Comparison of ENCODE assay signal across 8 cellular contexts in genomic region chr1:234608720-234609527, GRCh38. TPM values are rescaled to one million over a fixed set of nuclear protein-coding genes. Genes with fewer than 3 reads are reported as not detected.
DNase-seq lines count a peak whose midpoint lies in the region; ATAC-seq and TF ChIP-seq lines count a peak whose summit lies in the region.

No MANE protein-coding gene starts in this region.

- H3K79me2 ChIP-seq in fibroblast of lung (ENCODE audit: control insufficient read depth, insufficient read depth, low read length): peaks cover 54% of the 10 kb centered on the region

- H3K27me3 ChIP-seq in fibroblast of lung (ENCODE audit: control insufficient read depth, insufficient read depth, low read length) (no peaks in the 10 kb centered on the region), neutrophil (no peaks in the 10 kb centered on the region)

- TF ChIP-seq CTCF in fibroblast of lung (conservative IDR thresholded peaks at IDR 0.05 in 1 of 2, IDR thresholded peaks at IDR 0.05 in 1 of 2; ENCODE audit: low read depth in 1 of 2, low read length in 2 of 2) (no peak), neutrophil (IDR thresholded peaks at IDR 0.05) (no peak)

- H3K9me3 ChIP-seq in fibroblast of lung (ENCODE audit: control insufficient read depth, insufficient read depth, low read depth, low read length) (no peaks in the 10 kb centered on the region), neutrophil (no peaks in the 10 kb centered on the region)

- H3K36me3 ChIP-seq in fibroblast of lung (ENCODE audit: control insufficient read depth, insufficient read depth, low read length): peaks cover 6% of the 10 kb centered on the region
- H3K36me3 ChIP-seq in neutrophil: peaks cover 12% of the 10 kb centered on the region
- H3K36me3 ChIP-seq in urinary bladder (ENCODE audit: insufficient read depth): no peaks in the 10 kb centered on the region

- peak overlapping the region; percentile 95 for H3K9ac ChIP-seq in fibroblast of lung (ENCODE audit: insufficient read depth, low read length)

- no peak overlapping the region for H2AFZ ChIP-seq in fibroblast of lung (ENCODE audit: low read length)

- peak overlapping the region; percentile 22 to 78 (median 63) for H3K4me3 ChIP-seq in fibroblast of lung (replicated peaks in 1 of 4; ENCODE audit: control extremely low read depth in 1 of 4, insufficient read depth in 1 of 4, low read depth in 3 of 4, low read length in 4 of 4)
- H3K4me3 ChIP-seq in neutrophil (ENCODE audit: low read depth in 1 of 2, low read length in 1 of 2): peak overlapping the region; percentile 82 to 95
- H3K4me3 ChIP-seq in urinary bladder (ENCODE audit: low read depth, low read length): peak overlapping the region; percentile 99

- peak overlapping the region; percentile 99 for H3K4me2 ChIP-seq in fibroblast of lung (ENCODE audit: extremely low read depth, insufficient read depth, low read length)

- under 1% methylated on average over 122 of the region's 122 CpGs for WGBS in urinary bladder

- H4K20me1 ChIP-seq in fibroblast of lung (ENCODE audit: control insufficient read depth, extremely low read depth, insufficient read depth, low read length): no peaks in the 10 kb centered on the region

- DNase-seq in NCI-H2171 (lab: John Stamatoyannopoulos, UW) (peak; percentile 34), fibroblast of lung (ENCODE audit: low read depth in 2 of 2) (peak; percentile 38 to 57)
- peak; percentile 76 to 81 for DNase-seq in activated T-cell treated with anti-CD3 and anti-CD28 coated beads, Interleukin-2, amount 50 U/mL, for 48 hours

- H3K27ac ChIP-seq in fibroblast of lung (ENCODE audit: insufficient read depth, low read length) (peak overlapping the region; percentile 94), neutrophil (peak overlapping the region; percentile 99), urinary bladder (ENCODE audit: low read depth) (peak overlapping the region; percentile 98)

- peaks cover 21% of the 10 kb centered on the region for H3K4me1 ChIP-seq in fibroblast of lung (ENCODE audit: control insufficient read depth, extremely low read depth, insufficient read depth, low read length)
- H3K4me1 ChIP-seq in neutrophil (ENCODE audit: control insufficient read depth in 1 of 2, insufficient read depth in 1 of 2, low read depth in 1 of 2, low read length in 1 of 2): peaks cover 75 to 81% of the 10 kb centered on the region in 2 experiments
- H3K4me1 ChIP-seq in urinary bladder (ENCODE audit: insufficient read depth): no peaks in the 10 kb centered on the region

- ATAC-seq in GM18498 (IDR thresholded peaks at IDR 0.05; ENCODE audit: unreplicated experiment) (no peak), HG02840 (IDR thresholded peaks at IDR 0.05; ENCODE audit: low FRiP score, unreplicated experiment) (no peak)

- peak; percentile 24 for TF ChIP-seq POLR2A in GM10847 (IDR thresholded peaks at IDR 0.05; ENCODE audit: extremely low read depth, insufficient read length)

RNA-seq across cellular contexts. Expression of gene IRF2BP2, which starts 1.1 kb away (rescaled TPM):
- total RNA-seq in fibroblast of lung: 71.8 and 113 TPM in 2 replicates
- 17.8 and 28.2 TPM in 2 replicates for polyA plus RNA-seq in fibroblast of lung
- 28.9 and 44.7 TPM in 2 replicates for polyA plus RNA-seq in fibroblast of lung (2012)
- polyA minus RNA-seq in fibroblast of lung (ENCODE audit: low replicate concordance): 38.6 and 48.1 TPM in 2 replicates
- total RNA-seq in urinary bladder: 137 TPM
- polyA plus RNA-seq in urinary bladder: 137 TPM
